8 cellular contexts compared by ENCODE assay signal in genomic region chr9:122125158-122125890, GRCh38. TPM values are rescaled to one million over a fixed set of nuclear protein-coding genes. Genes with fewer than 3 reads are reported as not detected.
DNase-seq lines count a peak whose midpoint lies in the region; ATAC-seq, FAIRE-seq and TF ChIP-seq lines count a peak whose summit lies in the region.

No MANE protein-coding gene starts in this region.

- no peak for TF ChIP-seq POLR2A in HepG2 (IDR thresholded peaks at IDR 0.05; ENCODE audit: insufficient read depth in 1 of 2, low read depth in 2 of 2, low read length in 2 of 2)

- peaks cover 17% of the 10 kb centered on the region for H3K4me1 ChIP-seq in HepG2 (ENCODE audit: insufficient read depth, low read length)

- no peaks in the 10 kb centered on the region for H4K20me1 ChIP-seq in HepG2 (ENCODE audit: insufficient read depth, low read length)

- ATAC-seq in HG03103 (IDR thresholded peaks at IDR 0.05; ENCODE audit: low read depth, unreplicated experiment), result peak; percentile 63
- peak; percentile 84 for ATAC-seq in HepG2
- ATAC-seq in HG03108 (IDR thresholded peaks at IDR 0.05; ENCODE audit: unreplicated experiment), result no peak

- H3K36me3 ChIP-seq in HepG2 (replicated peaks in 1 of 2; ENCODE audit: control insufficient read depth in 1 of 2, insufficient read depth in 2 of 2, low read length in 2 of 2), result no peaks in the 10 kb centered on the region

- intact Hi-C loops in HepG2 (cut with micrococcal nuclease; ENCODE audit: unreplicated experiment), result loop anchor here (1.0 to 2.0 kb wide), 4 partner anchors 13 to 328 kb away; no protein-coding TSS in a partner anchor

- CTCF ChIA-PET in GM10248 (lab: Yijun Ruan, JAX) (interaction anchor here (0.6 to 10.6 kb wide), 46 partner anchors 9 to 713 kb away, joined by 3 to 243 read pairs (median 6); no protein-coding TSS in a partner anchor), HepG2 (lab: Yijun Ruan, JAX; ENCODE audit: low intra/inter-chr PET ratio, low total read pairs) (interaction anchor here (0.8 to 6.0 kb wide), 12 partner anchors 9 to 685 kb away, joined by 3 to 95 read pairs (median 5); partner anchors contain the start of genes MRRF and RBM18)

- POLR2A ChIA-PET in GM10248 (lab: Yijun Ruan, JAX), result no interaction called here
- POLR2A ChIA-PET in HepG2 (lab: Yijun Ruan, JAX), result interaction anchor here (1.0 to 1.6 kb wide), 2 partner anchors 27 to 140 kb away, joined by 3 to 5 read pairs; partner anchors contain the start of genes MRRF and RBM18

- H3K27me3 ChIP-seq in HepG2 (ENCODE audit: control insufficient read depth in 1 of 2, insufficient read depth in 2 of 2, low read length in 2 of 2), result peaks cover 0 to 5% of the 10 kb centered on the region in 2 experiments; a peak in 1 of 5 replicates

- peak overlapping the region; percentile 72 for H3K4me2 ChIP-seq in HepG2 (ENCODE audit: low read depth, low read length)

- TF ChIP-seq EP300 in HepG2 (IDR thresholded peaks at IDR 0.05; ENCODE audit: low read depth in 2 of 2, low read length in 2 of 2) (no peak), HepG2 (CRISPR knock-in tag; IDR thresholded peaks at IDR 0.05; ENCODE audit: borderline replicate concordance) (no peak)

- peak; percentile 86 for DNase-seq in GM10248 (ENCODE audit: extremely low spot score)
- peak; percentile 12 for DNase-seq in NCI-H526 treated with DMSO at 0.1 percent for 48 hours (lab: John Stamatoyannopoulos, UW)
- DNase-seq in activated CD4-positive, alpha-beta T cell treated with anti-CD3 and anti-CD28 coated beads, Interleukin-2, amount 50 U/mL, for 1 hour, result peak; percentile 77
- DNase-seq in HepG2 (ENCODE audit: low spot score), result peak; percentile 53
- DNase-seq in stimulated activated CD4-positive, alpha-beta T cell treated with anti-CD3 and anti-CD28 coated beads, Interleukin-4, amount 100 ng/mL, for 48 hours (ENCODE audit: low read depth in 2 of 2), result peak; percentile 69 to 71

- WGBS in HepG2 (ENCODE audit: low lambda C conversion rate), result 3% methylated on average over 3 of the region's 13 CpGs

- H3K79me2 ChIP-seq in HepG2 (ENCODE audit: insufficient read depth, low read length), result no peaks in the 10 kb centered on the region

- peak; percentile 98 for TF ChIP-seq RAD21 in HepG2 (CRISPR knock-in tag; IDR thresholded peaks at IDR 0.05)

- no TSS peak for BruUV-seq in HepG2 (replicated peaks; lab: Mats Ljungman, UMichigan)

- in situ Hi-C loops in HepG2 (cut with HindIII; ENCODE audit: extremely low pct_ligation_motif_present, low pct_unique_long_range_greater_than_20kb), result loop anchor here (10.0 kb wide), 1 partner anchor 329 kb away; no protein-coding TSS in a partner anchor

- no peaks in the 10 kb centered on the region for H3K9me3 ChIP-seq in HepG2 (ENCODE audit: low read length)

- H3K27ac ChIP-seq in cingulate gyrus (ENCODE audit: low read depth, low read length) (peak overlapping the region; percentile 77), HepG2 (ENCODE audit: extremely low read length, insufficient read depth, low read length) (no peak overlapping the region)

- peak overlapping the region in 2 of 3 experiments; percentile 21 to 64; a peak in 4 of 6 replicates for H3K4me3 ChIP-seq in HepG2 (replicated peaks in 1 of 3; ENCODE audit: insufficient read depth in 1 of 3, low read depth in 2 of 3, low read length in 3 of 3)

- TF ChIP-seq CTCF in GM10248 (IDR thresholded peaks at IDR 0.05; ENCODE audit: control extremely low read depth, extremely low read depth, low read depth, missing control alignments), result peak; percentile 92
- TF ChIP-seq CTCF in HepG2 (CRISPR knock-in tag; IDR thresholded peaks at IDR 0.05), result peak; percentile 99

- no peak overlapping the region for H3K9ac ChIP-seq in HepG2 (ENCODE audit: insufficient read depth, low read depth, low read length)

- peak; percentile 61 for FAIRE-seq in HepG2 (lab: Jason Lieb, UNC)

- no peak overlapping the region for H2AFZ ChIP-seq in HepG2 (ENCODE audit: low read length)

TF ChIP-seq in HepG2, 621 proteins besides CTCF, POLR2A, EP300 and RAD21 (continues in another document):
- TF ChIP-seq RBM22 (optimal IDR thresholded peaks at IDR 0.05; ENCODE audit: low read length) (no peak), FOSL1 (CRISPR knock-in tag; IDR thresholded peaks at IDR 0.05; ENCODE audit: borderline replicate concordance) (no peak), CREM (IDR thresholded peaks at IDR 0.05) (no peak), CREM (CRISPR knock-in tag; IDR thresholded peaks at IDR 0.05) (no peak), GATAD2A (CRISPR knock-in tag; IDR thresholded peaks at IDR 0.05) (no peak), ZNF350 (CRISPR knock-in tag; IDR thresholded peaks at IDR 0.05; ENCODE audit: borderline replicate concordance, low read depth) (no peak)

RNA-seq across cellular contexts. Expression of gene TTLL11, which starts 32.2 kb away (rescaled TPM):
- 3.1 and 4.5 TPM in 2 replicates for total RNA-seq in HepG2 (2016; rRNA removed; fragmentation: Illumina TruSeq; extraction: Trizol)
- 4.2 and 4.4 TPM in 2 replicates for total RNA-seq in HepG2 (2016; cell fraction: cytosol; rRNA removed; fragmentation: Illumina TruSeq; extraction: Trizol; ENCODE audit: low read depth)
- 3.2 and 4.0 TPM in 2 replicates for total RNA-seq in HepG2 (2016; cell fraction: insoluble cytoplasmic fraction; rRNA removed; fragmentation: Illumina TruSeq; extraction: Trizol)
- 8.0 and 8.2 TPM in 2 replicates for total RNA-seq in HepG2 (2016; cell fraction: membrane; rRNA removed; fragmentation: Illumina TruSeq; extraction: Trizol)
- total RNA-seq in HepG2 (2016; cell fraction: nucleus; rRNA removed; fragmentation: Illumina TruSeq; extraction: Trizol), result 3.4 and 4.1 TPM in 2 replicates
- 5.2 and 6.4 TPM in 2 replicates for polyA plus RNA-seq in HepG2 (2011; rRNA removed)
- 4.2 and 5.3 TPM in 2 replicates for polyA plus RNA-seq in HepG2 (2011; cell fraction: cytosol; rRNA removed)
- 2.5 and 3.8 TPM in 2 replicates for polyA plus RNA-seq in HepG2 (2011; cell fraction: nucleus; rRNA removed)
- polyA plus RNA-seq in HepG2 (2012), result 3.5 and 4.2 TPM in 2 replicates
- polyA plus RNA-seq in HepG2 (2016; cell fraction: cytosol; fragmentation: Illumina TruSeq; extraction: Trizol; ENCODE audit: low read depth), result 4.5 and 4.7 TPM in 2 replicates
- polyA plus RNA-seq in HepG2 (2016; cell fraction: insoluble cytoplasmic fraction; fragmentation: Illumina TruSeq; extraction: Trizol; ENCODE audit: low read depth), result 4.7 and 6.7 TPM in 2 replicates
- polyA plus RNA-seq in HepG2 (2016; cell fraction: membrane; fragmentation: Illumina TruSeq; extraction: Trizol; ENCODE audit: low read depth), result 6.6 and 8.0 TPM in 2 replicates
- 4.7 and 5.7 TPM in 2 replicates for polyA plus RNA-seq in HepG2 (2016; cell fraction: nucleus; fragmentation: Illumina TruSeq; extraction: Trizol; ENCODE audit: insufficient read depth, low read depth)
- polyA minus RNA-seq in HepG2 (2011; rRNA and poly(A)+ RNA removed; ENCODE audit: low replicate concordance), result 3.5 and 6.7 TPM in 2 replicates
- polyA minus RNA-seq in HepG2 (2011; cell fraction: cytosol; rRNA and poly(A)+ RNA removed), result 2.0 and 2.5 TPM in 2 replicates
- polyA minus RNA-seq in HepG2 (2011; cell fraction: nucleus; rRNA and poly(A)+ RNA removed), result 3.3 and 5.3 TPM in 2 replicates

RNA-seq across cellular contexts. Expression of gene NDUFA8, which starts 34.3 kb away (rescaled TPM):
- 71.7 and 112 TPM in 2 replicates for total RNA-seq in HepG2 (2016; rRNA removed; fragmentation: Illumina TruSeq; extraction: Trizol)
- total RNA-seq in HepG2 (2016; cell fraction: cytosol; rRNA removed; fragmentation: Illumina TruSeq; extraction: Trizol; ENCODE audit: low read depth), result 24.0 and 28.2 TPM in 2 replicates
- total RNA-seq in HepG2 (2016; cell fraction: insoluble cytoplasmic fraction; rRNA removed; fragmentation: Illumina TruSeq; extraction: Trizol), result 77.1 and 98.9 TPM in 2 replicates
- 33.8 and 34.5 TPM in 2 replicates for total RNA-seq in HepG2 (2016; cell fraction: membrane; rRNA removed; fragmentation: Illumina TruSeq; extraction: Trizol)
- 26.2 and 29.8 TPM in 2 replicates for total RNA-seq in HepG2 (2016; cell fraction: nucleus; rRNA removed; fragmentation: Illumina TruSeq; extraction: Trizol)
- 57.7 and 68.6 TPM in 2 replicates for polyA plus RNA-seq in HepG2 (2011; rRNA removed)
- 66.4 and 77.0 TPM in 2 replicates for polyA plus RNA-seq in HepG2 (2011; cell fraction: cytosol; rRNA removed)
- 14.6 and 17.0 TPM in 2 replicates for polyA plus RNA-seq in HepG2 (2011; cell fraction: nucleus; rRNA removed)
- 57.2 and 70.1 TPM in 2 replicates for polyA plus RNA-seq in HepG2 (2012)
- 37.6 and 46.4 TPM in 2 replicates for polyA plus RNA-seq in HepG2 (2016; cell fraction: cytosol; fragmentation: Illumina TruSeq; extraction: Trizol; ENCODE audit: low read depth)
- polyA plus RNA-seq in HepG2 (2016; cell fraction: insoluble cytoplasmic fraction; fragmentation: Illumina TruSeq; extraction: Trizol; ENCODE audit: low read depth), result 144 and 158 TPM in 2 replicates
- 38.1 and 41.4 TPM in 2 replicates for polyA plus RNA-seq in HepG2 (2016; cell fraction: membrane; fragmentation: Illumina TruSeq; extraction: Trizol; ENCODE audit: low read depth)
- 63.9 and 64.9 TPM in 2 replicates for polyA plus RNA-seq in HepG2 (2016; cell fraction: nucleus; fragmentation: Illumina TruSeq; extraction: Trizol; ENCODE audit: insufficient read depth, low read depth)
- polyA minus RNA-seq in HepG2 (2011; rRNA and poly(A)+ RNA removed; ENCODE audit: low replicate concordance), result 32.8 and 96.4 TPM in 2 replicates
- 26.3 and 30.2 TPM in 2 replicates for polyA minus RNA-seq in HepG2 (2011; cell fraction: cytosol; rRNA and poly(A)+ RNA removed)
- polyA minus RNA-seq in HepG2 (2011; cell fraction: nucleus; rRNA and poly(A)+ RNA removed), result 9.5 and 12.1 TPM in 2 replicates

RNA-seq across cellular contexts. Expression of gene MORN5, which starts 34.4 kb away (rescaled TPM):
- total RNA-seq in HepG2 (2016; rRNA removed; fragmentation: Illumina TruSeq; extraction: Trizol), result not detected in 2 replicates
- not detected in 2 replicates for total RNA-seq in HepG2 (2016; cell fraction: cytosol; rRNA removed; fragmentation: Illumina TruSeq; extraction: Trizol; ENCODE audit: low read depth)
- not detected in 2 replicates for total RNA-seq in HepG2 (2016; cell fraction: insoluble cytoplasmic fraction; rRNA removed; fragmentation: Illumina TruSeq; extraction: Trizol)
- not detected in 2 replicates for total RNA-seq in HepG2 (2016; cell fraction: membrane; rRNA removed; fragmentation: Illumina TruSeq; extraction: Trizol)
- total RNA-seq in HepG2 (2016; cell fraction: nucleus; rRNA removed; fragmentation: Illumina TruSeq; extraction: Trizol), result not detected in 2 replicates
- polyA plus RNA-seq in HepG2 (2011; rRNA removed), result not detected in 2 replicates
- not detected in 2 replicates for polyA plus RNA-seq in HepG2 (2011; cell fraction: cytosol; rRNA removed)
- not detected in 2 replicates for polyA plus RNA-seq in HepG2 (2011; cell fraction: nucleus; rRNA removed)
- not detected in 2 replicates for polyA plus RNA-seq in HepG2 (2012)
- polyA plus RNA-seq in HepG2 (2016; cell fraction: cytosol; fragmentation: Illumina TruSeq; extraction: Trizol; ENCODE audit: low read depth), result not detected in 2 replicates
- polyA plus RNA-seq in HepG2 (2016; cell fraction: insoluble cytoplasmic fraction; fragmentation: Illumina TruSeq; extraction: Trizol; ENCODE audit: low read depth), result not detected in 2 replicates
- polyA plus RNA-seq in HepG2 (2016; cell fraction: membrane; fragmentation: Illumina TruSeq; extraction: Trizol; ENCODE audit: low read depth), result not detected in 2 replicates
- not detected in 2 replicates for polyA plus RNA-seq in HepG2 (2016; cell fraction: nucleus; fragmentation: Illumina TruSeq; extraction: Trizol; ENCODE audit: insufficient read depth, low read depth)
- polyA minus RNA-seq in HepG2 (2011; rRNA and poly(A)+ RNA removed; ENCODE audit: low replicate concordance), result not detected in 2 replicates
- not detected in 2 replicates for polyA minus RNA-seq in HepG2 (2011; cell fraction: cytosol; rRNA and poly(A)+ RNA removed)
- not detected in 2 replicates for polyA minus RNA-seq in HepG2 (2011; cell fraction: nucleus; rRNA and poly(A)+ RNA removed)

Comparison
In these comparisons a context has a peak if more than half of its experiments do, and no peak if none do; other contexts are left out.
1. DNase-seq: peak in every context shown above with its lines; median percentile 86 in GM10248; 77 in activated CD4-positive, alpha-beta T cell treated with anti-CD3 and anti-CD28 coated beads, Interleukin-2, amount 50 U/mL, for 1 hour; 70 in stimulated activated CD4-positive, alpha-beta T cell treated with anti-CD3 and anti-CD28 coated beads, Interleukin-4, amount 100 ng/mL, for 48 hours; 53 in HepG2; 12 in NCI-H526 treated with DMSO at 0.1 percent for 48 hours.